Comparison of ENCODE assay signal across 9 cellular contexts in genomic region chr12:104478396-104479140, GRCh38. TPM values are rescaled to one million over a fixed set of nuclear protein-coding genes. Genes with fewer than 3 reads are reported as not detected.
A peak's percentile ranks its signal among the peaks of the same experiment; 100 is the strongest.
DNase-seq lines count a peak whose midpoint lies in the region; ATAC-seq and TF ChIP-seq lines count a peak whose summit lies in the region.
"Had no signal": no experiment of that assay in that cellular context is flagged by ENCODE, and none has a peak within 500 bp of the region (broad histone marks: within the 10 kb centered on the region; RNA-seq: fewer than 3 reads in every experiment).

No MANE protein-coding gene starts in this region.

- H3K27ac ChIP-seq in Peyer's patch (peak overlapping the region; percentile 42 to 73 (median 60)), esophagus (ENCODE audit: low read depth in 2 of 2, low read length in 1 of 2) (peak overlapping the region; percentile 24 to 52)
- H3K27ac ChIP-seq: 22Rv1 had no signal

- H3K4me3 ChIP-seq in Peyer's patch (peak overlapping the region in 2 of 4 donors; percentile 1 to 14), esophagus (ENCODE audit: low read depth in 1 of 2, low read length in 2 of 2) (no peak overlapping the region)

- H3K9me3 ChIP-seq in Peyer's patch, result no peaks in the 10 kb centered on the region
- H3K9me3 ChIP-seq in esophagus (ENCODE audit: control insufficient read depth in 2 of 2, insufficient read depth in 1 of 2, low read depth in 1 of 2, low read length in 1 of 2), result peaks cover 0 to 2% of the 10 kb centered on the region in 2 donors

- no peaks in the 10 kb centered on the region for H3K36me3 ChIP-seq in Peyer's patch
- H3K36me3 ChIP-seq in esophagus (ENCODE audit: control insufficient read depth in 2 of 2, insufficient read depth in 2 of 2, low read length in 1 of 2), result no peaks in the 10 kb centered on the region

- peak; percentile 29 to 49 for TF ChIP-seq POLR2A in Peyer's patch (IDR thresholded peaks at IDR 0.05)

- peak; percentile 24 for DNase-seq in NK-92 treated with Interleukin-12 subunit alpha and Interleukin-12 subunit beta, amount 100 ng/mL, for 24 hours (lab: John Stamatoyannopoulos, UW)
- DNase-seq in NK-92 (lab: John Stamatoyannopoulos, UW; ENCODE audit: unreplicated experiment) (no peak), Peyer's patch (peak in 2 of 3 donors; percentile 74 to 77), NCI-H774 (lab: John Stamatoyannopoulos, UW) (no peak), COLO829 (ENCODE audit: low spot score) (no peak), DMS79 treated with DMSO at 0.1 percent for 48 hours (lab: John Stamatoyannopoulos, UW) (no peak)

- TF ChIP-seq CTCF in Peyer's patch (IDR thresholded peaks at IDR 0.05), result no peak

- H3K27me3 ChIP-seq in Peyer's patch (no peaks in the 10 kb centered on the region), esophagus (ENCODE audit: control insufficient read depth in 1 of 2, insufficient read depth in 2 of 2, low read length in 2 of 2) (no peaks in the 10 kb centered on the region)

- peak; percentile 72 for ATAC-seq in HG02943 (IDR thresholded peaks at IDR 0.05; ENCODE audit: low read depth, unreplicated experiment)

- WGBS in esophagus, 2 donors, result 70 to 73% methylated on average over 8 of the region's 8 CpGs

- H3K4me1 ChIP-seq in Peyer's patch (peaks cover 0 to 37% (median 8%) of the 10 kb centered on the region in 4 donors), esophagus (ENCODE audit: control insufficient read depth in 2 of 2, insufficient read depth in 2 of 2, low read length in 1 of 2) (no peaks in the 10 kb centered on the region)

RNA-seq across cellular contexts. Expression of gene CHST11, which starts 21.8 kb away (rescaled TPM):
- total RNA-seq in Peyer's patch, result 100 to 1,000 TPM in 1 of 4 donors, 10 to 100 TPM in 2, 1 to 10 TPM in 1; 9.9 to 119 (median 15.6) TPM
- 1 to 10 TPM in 1 of 2 donors, under 1 TPM in 1; 0.53 to 1.4 TPM for polyA plus RNA-seq in esophagus

Comparison
In these comparisons a context has a peak if more than half of its experiments do, and no peak if none do; other contexts are left out.
1. DNase-seq: peak in NK-92 treated with Interleukin-12 subunit alpha and Interleukin-12 subunit beta, amount 100 ng/mL, for 24 hours (single experiment) and Peyer's patch (2 of 3); none in NK-92 (single experiment), NCI-H774 (single experiment), COLO829 (single experiment) and DMS79 treated with DMSO at 0.1 percent for 48 hours (single experiment).